Comparison of ENCODE assay signal across 21 cellular contexts in the genomic region with DNA sequence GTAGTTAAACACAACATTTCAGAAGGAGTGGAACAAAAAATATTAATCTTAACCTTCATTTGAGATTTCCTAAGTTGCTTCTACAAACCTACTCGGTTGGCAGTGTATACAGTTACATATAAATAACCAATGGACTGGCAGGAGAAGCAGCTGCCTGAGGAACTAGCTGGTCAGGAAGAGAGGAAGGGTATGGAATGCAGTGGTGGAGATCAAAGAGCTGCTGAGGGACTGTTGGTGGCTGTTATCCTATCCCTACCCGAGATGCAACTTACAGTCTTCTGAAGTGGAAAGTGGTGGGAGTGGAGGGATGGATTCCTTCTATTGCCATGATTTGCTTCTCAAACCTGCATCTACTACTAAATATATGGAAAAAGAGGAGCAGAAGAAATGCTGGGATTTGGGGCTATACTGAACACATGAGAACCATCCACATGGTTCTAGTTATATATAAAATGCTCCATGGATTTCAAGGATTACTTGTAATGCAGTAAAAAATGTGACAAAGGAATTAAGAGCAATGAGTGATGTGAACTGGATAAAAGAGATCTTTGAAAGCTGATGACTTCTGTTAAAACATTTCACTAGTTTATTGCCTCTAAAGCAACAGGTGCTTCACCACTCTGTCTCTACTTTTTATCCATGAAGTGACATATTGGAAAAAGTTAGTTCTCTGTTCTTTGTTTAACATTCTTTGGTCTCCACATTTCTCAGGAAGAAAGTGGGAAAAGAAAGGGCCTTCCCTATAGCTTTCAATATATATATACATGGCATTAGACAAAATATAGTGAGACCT. TPM values are rescaled to one million over a fixed set of nuclear protein-coding genes. Genes with fewer than 3 reads are reported as not detected.
DNase-seq lines count a peak whose midpoint lies in the region; ATAC-seq and TF ChIP-seq lines count a peak whose summit lies in the region.
"Had no signal": no experiment of that assay in that cellular context is flagged by ENCODE, and none has a peak within 500 bp of the region (broad histone marks: within the 10 kb centered on the region; RNA-seq: fewer than 3 reads in every experiment).

No MANE protein-coding gene starts in this region.

- no peaks in the 10 kb centered on the region for H3F3A ChIP-seq in smooth muscle cell (ENCODE audit: low read depth)

- H3K18ac ChIP-seq in IMR-90 (ENCODE audit: low read depth, low read length), result no peak overlapping the region

- H4K20me1 ChIP-seq in IMR-90 (ENCODE audit: insufficient read depth, low read length), result peaks cover 3% of the 10 kb centered on the region; the same call in 1 of the 2 replicates
- H4K20me1 ChIP-seq in smooth muscle cell (ENCODE audit: low read depth), result peaks cover 54% of the 10 kb centered on the region

- H3K27me3 ChIP-seq in IMR-90 (ENCODE audit: control insufficient read depth, insufficient read depth, low read length) (no peaks in the 10 kb centered on the region), smooth muscle cell (ENCODE audit: low read depth) (no peaks in the 10 kb centered on the region), tibial nerve (no peaks in the 10 kb centered on the region), brain microvascular endothelial cell (replicated peaks) (no peaks in the 10 kb centered on the region)
- H3K27me3 ChIP-seq: BE2C had no signal

- TF ChIP-seq CTCF in IMR-90 (conservative IDR thresholded peaks at IDR 0.05; ENCODE audit: low read depth, low read length), result no peak
- no peak for TF ChIP-seq CTCF in smooth muscle cell (IDR thresholded peaks at IDR 0.05; ENCODE audit: borderline replicate concordance, insufficient read depth, poor library complexity, severe bottlenecking)
- TF ChIP-seq CTCF in tibial nerve (IDR thresholded peaks at IDR 0.05), result no peak
- TF ChIP-seq CTCF in brain microvascular endothelial cell (IDR thresholded peaks at IDR 0.05; ENCODE audit: low read depth, low read length, missing control alignments), result no peak

- peaks cover 28% of the 10 kb centered on the region for H3K4me1 Mint-ChIP-seq in activated CD4-positive, alpha-beta T cell treated with anti-CD3 and anti-CD28 coated beads for 36 hours

- no peak overlapping the region for H2AK5ac ChIP-seq in IMR-90 (ENCODE audit: low read depth, low read length)

- 0 out of 2 replicates have a peak overlapping the region, but pooled peaks have one; percentile 26 for H3K14ac ChIP-seq in IMR-90 (replicated peaks; ENCODE audit: low read depth, low read length)

- peak overlapping the region; percentile 13 for H2AK9ac ChIP-seq in IMR-90 (replicated peaks; ENCODE audit: low read depth, low read length, poor library complexity)

- H3K4me2 ChIP-seq in IMR-90 (ENCODE audit: low read depth, low read length) (no peak overlapping the region), smooth muscle cell (peak overlapping the region; percentile 51)

- H4K5ac ChIP-seq in IMR-90 (ENCODE audit: low read depth, low read length), result no peak overlapping the region

- H2BK5ac ChIP-seq in IMR-90 (ENCODE audit: low read depth, low read length, poor library complexity, severe bottlenecking), result no peak overlapping the region

- H3K4me3 ChIP-seq in IMR-90 (ENCODE audit: insufficient read depth, low read depth, low read length) (no peak overlapping the region), smooth muscle cell (no peak overlapping the region), tibial nerve (no peak overlapping the region), brain microvascular endothelial cell (ENCODE audit: low read depth, low read length) (no peak overlapping the region)

- H3K4me3 Mint-ChIP-seq in activated CD4-positive, alpha-beta T cell treated with anti-CD3 and anti-CD28 coated beads for 36 hours, result no peak overlapping the region
- H3K4me3 Mint-ChIP-seq: CD8-positive, alpha-beta T cell had no signal

- intact Hi-C loops in activated CD4-positive, alpha-beta T cell treated with anti-CD3 and anti-CD28 coated beads for 36 hours (cut with DNase I, micrococcal nuclease), result no loop called here
- intact Hi-C loops in IMR-90 (cut with micrococcal nuclease), result no loop called here

- no peak for TF ChIP-seq EP300 in tibial nerve (IDR thresholded peaks at IDR 0.05)

- CTCF ChIA-PET in activated CD4-positive, alpha-beta T cell treated with anti-CD3 and anti-CD28 coated beads for 36 hours (lab: Charles Lee), result interaction anchor here (0.5 kb wide), 1 partner anchor 1186 kb away, joined by 5 read pairs; no protein-coding TSS in a partner anchor
- CTCF ChIA-PET in IMR-90 (lab: Yijun Ruan, JAX), result no interaction called here

- peaks cover 3% of the 10 kb centered on the region; the same call in 1 of the 2 replicates for H3K9me1 ChIP-seq in IMR-90 (ENCODE audit: insufficient read depth, low read length)

- H3K9ac ChIP-seq in IMR-90 (ENCODE audit: low read depth, low read length) (no peak overlapping the region), smooth muscle cell (ENCODE audit: low read depth) (no peak overlapping the region)

- no peaks in the 10 kb centered on the region for H3K36me3 ChIP-seq in IMR-90 (ENCODE audit: control insufficient read depth, insufficient read depth, low read length)
- no peaks in the 10 kb centered on the region for H3K36me3 ChIP-seq in smooth muscle cell (ENCODE audit: low read depth)
- no peaks in the 10 kb centered on the region for H3K36me3 ChIP-seq in tibial nerve
- H3K36me3 ChIP-seq in brain microvascular endothelial cell (replicated peaks), result no peaks in the 10 kb centered on the region
- H3K36me3 ChIP-seq: BE2C had no signal

- no peak overlapping the region for H3K4ac ChIP-seq in IMR-90 (ENCODE audit: low read depth, low read length)

- H3K27ac Mint-ChIP-seq in activated CD4-positive, alpha-beta T cell treated with anti-CD3 and anti-CD28 coated beads for 36 hours, result peak overlapping the region; percentile 30
- H3K27ac Mint-ChIP-seq: CD8-positive, alpha-beta T cell had no signal

- TF ChIP-seq POLR2A in IMR-90 (IDR thresholded peaks at IDR 0.05; ENCODE audit: low read depth, low read length) (no peak), tibial nerve (IDR thresholded peaks at IDR 0.05) (no peak)

- H3K56ac ChIP-seq in IMR-90 (ENCODE audit: extremely low read depth, insufficient read depth, low read length), result no peak overlapping the region

- no peak for DNase-seq in activated CD4-positive, alpha-beta T cell treated with anti-CD3 and anti-CD28 coated beads for 36 hours
- no peak for DNase-seq in activated CD4-positive, alpha-beta T cell treated with anti-CD3 and anti-CD28 coated beads for 4 hours
- no peak for DNase-seq in IMR-90
- peak; percentile 13 for DNase-seq in iPS-NIHi11 (ENCODE audit: low spot score)
- DNase-seq in smooth muscle cell (lab: John Stamatoyannopoulos, UW; ENCODE audit: unreplicated experiment), result no peak
- DNase-seq in tibial nerve (ENCODE audit: low spot score in 2 of 2), result no peak
- no peak for DNase-seq in brain microvascular endothelial cell
- no peak for DNase-seq in HK-2 (ENCODE audit: unreplicated experiment)
- DNase-seq: 8988T; BE2C; CD8-positive, alpha-beta T cell; DND-41; GDM1; GOT3; Karpas-422; MM.1S; NCI-H1105; NCI-H1694 treated with DMSO at 0.1 percent for 48 hours; NCI-H226; NCI-H69; SHP77 treated with DMSO at 0.1 percent for 48 hours had no signal

- H4K8ac ChIP-seq in IMR-90 (ENCODE audit: low read depth in 2 of 2, low read length in 2 of 2), result no peak overlapping the region

- peaks cover 20 to 55% of the 10 kb centered on the region in 2 experiments for H3K79me1 ChIP-seq in IMR-90 (ENCODE audit: low read depth in 1 of 2, low read length in 2 of 2)

- no CpG with 5 or more reads among the region's 2 CpGs for whole genome bisulfite sequencing in IMR-90 (ENCODE audit: extremely low coverage in 2 of 2, insufficient read length in 1 of 2), 2 experiments
- WGBS in smooth muscle cell (ENCODE audit: low lambda C conversion rate), result 29% methylated on average over 2 of the region's 2 CpGs
- WGBS in tibial nerve, 2 donors, result 67 to 72% methylated on average over 2 of the region's 2 CpGs

- dilution Hi-C loops in IMR-90 (cut with HindIII; ENCODE audit: low sequenced_read_pairs, unreplicated experiment), result no loop called here

- POLR2A ChIA-PET in activated CD4-positive, alpha-beta T cell treated with anti-CD3 and anti-CD28 coated beads for 36 hours (lab: Charles Lee), result no interaction called here
- POLR2A ChIA-PET in IMR-90 (lab: Charles Lee; ENCODE audit: unreplicated experiment), result no interaction called here

- no peak for ATAC-seq in activated CD4-positive, alpha-beta T cell treated with anti-CD3 and anti-CD28 coated beads for 36 hours
- peak; percentile 43; the same call in 1 of the 2 replicates for ATAC-seq in IMR-90 (ENCODE audit: low read depth)
- ATAC-seq: CD8-positive, alpha-beta T cell had no signal

- H3K27ac ChIP-seq in IMR-90 (ENCODE audit: insufficient read depth, low read length) (no peak overlapping the region), smooth muscle cell (ENCODE audit: low read depth) (peak overlapping the region; percentile 23), tibial nerve (no peak overlapping the region), brain microvascular endothelial cell (no peak overlapping the region)

- peaks cover 49% of the 10 kb centered on the region for H3K79me2 ChIP-seq in smooth muscle cell (ENCODE audit: low read depth)

- H2BK15ac ChIP-seq in IMR-90 (ENCODE audit: low read depth, low read length), result no peak overlapping the region

- H3K36me3 Mint-ChIP-seq in activated CD4-positive, alpha-beta T cell treated with anti-CD3 and anti-CD28 coated beads for 36 hours (ENCODE audit: low read depth), result peaks cover 2% of the 10 kb centered on the region

- no peak overlapping the region for H4K91ac ChIP-seq in IMR-90 (ENCODE audit: insufficient read depth, low read depth, low read length)

- H3K4me1 ChIP-seq in IMR-90 (ENCODE audit: control insufficient read depth, insufficient read depth, low read length), result peaks cover 1% of the 10 kb centered on the region
- no peaks in the 10 kb centered on the region for H3K4me1 ChIP-seq in smooth muscle cell (ENCODE audit: low read depth)
- H3K4me1 ChIP-seq in tibial nerve, result no peaks in the 10 kb centered on the region
- H3K4me1 ChIP-seq: BE2C had no signal

- H3K9me3 ChIP-seq in IMR-90 (ENCODE audit: control insufficient read depth, insufficient read depth, low read length), result no peaks in the 10 kb centered on the region
- H3K9me3 ChIP-seq in smooth muscle cell (replicated peaks; ENCODE audit: low read depth), result no peaks in the 10 kb centered on the region
- no peaks in the 10 kb centered on the region for H3K9me3 ChIP-seq in tibial nerve
- H3K9me3 ChIP-seq: BE2C had no signal

- H3K9me3 Mint-ChIP-seq in activated CD4-positive, alpha-beta T cell treated with anti-CD3 and anti-CD28 coated beads for 36 hours (ENCODE audit: low read depth), result no peaks in the 10 kb centered on the region
- H3K9me3 Mint-ChIP-seq: CD8-positive, alpha-beta T cell had no signal

- no peak overlapping the region for H2AFZ ChIP-seq in IMR-90 (replicated peaks; ENCODE audit: low read length, poor library complexity)
- H2AFZ ChIP-seq in smooth muscle cell (ENCODE audit: low read depth), result no peak overlapping the region

- in situ Hi-C loops in IMR-90 (cut with MboI; ENCODE audit: low sequenced_read_pairs), result no loop called here
- in situ Hi-C loops in brain microvascular endothelial cell (cut with HindIII; ENCODE audit: low pct_ligation_motif_present, low sequenced_read_pairs), result no loop called here

- H2BK20ac ChIP-seq in IMR-90 (ENCODE audit: low read depth, low read length), result no peak overlapping the region

- no peak overlapping the region for H3K23ac ChIP-seq in IMR-90 (ENCODE audit: low read depth, low read length)

- H2BK120ac ChIP-seq in IMR-90 (ENCODE audit: low read depth, low read length), result no peak overlapping the region

- BruUV-seq in IMR-90 (replicated peaks; lab: Mats Ljungman, UMichigan), result no TSS peak

- H3K27me3 Mint-ChIP-seq in activated CD4-positive, alpha-beta T cell treated with anti-CD3 and anti-CD28 coated beads for 36 hours, result no peaks in the 10 kb centered on the region

- no peak for TF ChIP-seq RAD21 in IMR-90 (IDR thresholded peaks at IDR 0.05; ENCODE audit: low read length)

RNA-seq across cellular contexts. Expression of a gene that starts 29.9 kb away (rescaled TPM):
- 10 to 100 TPM; 28.4 to 28.7 TPM for total RNA-seq in activated CD4-positive, alpha-beta T cell treated with anti-CD3 and anti-CD28 coated beads for 36 hours
- total RNA-seq in IMR-90 (2012; rRNA removed) (14.9 and 29.2 TPM in 2 replicates), smooth muscle cell (83.2 and 86.5 TPM in 2 replicates), tibial nerve (10 to 100 TPM; 57.3 to 85.2 (median 71.1) TPM)
- polyA plus RNA-seq in IMR-90 (2012; rRNA removed) (23.0 and 25.0 TPM in 2 replicates), smooth muscle cell (39.3 and 40.2 TPM in 2 replicates)
- 19.2 and 36.9 TPM in 2 replicates for polyA plus RNA-seq in IMR-90 (2012; cell fraction: cytosol; rRNA removed)
- polyA plus RNA-seq in IMR-90 (2012; cell fraction: nucleus; rRNA removed; ENCODE audit: low replicate concordance), result 33.4 and 42.3 TPM in 2 replicates
